Comparison of ENCODE assay signal across 23 cellular contexts in the genomic region with DNA sequence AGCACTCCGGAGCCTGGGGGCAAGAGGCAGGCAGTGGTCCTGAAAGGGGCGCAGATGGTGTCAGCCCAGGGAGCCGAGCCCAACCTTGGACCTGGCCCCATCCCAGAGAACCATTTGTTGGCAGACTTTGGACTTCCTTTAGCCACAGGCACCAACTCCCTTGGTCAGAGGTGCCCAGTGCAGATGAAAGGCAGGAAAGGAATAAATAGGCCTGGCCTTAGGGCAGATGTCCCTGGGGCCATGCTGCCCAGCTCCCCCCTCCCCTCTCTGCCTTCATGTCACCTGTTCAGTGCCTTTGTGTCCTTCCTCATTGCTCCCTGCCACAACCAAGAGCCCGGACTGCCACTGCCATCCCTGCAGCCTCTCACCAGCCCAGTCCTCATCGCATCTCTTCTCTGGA. TPM values are rescaled to one million over a fixed set of nuclear protein-coding genes. Genes with fewer than 3 reads are reported as not detected.
DNase-seq lines count a peak whose midpoint lies in the region; ATAC-seq, FAIRE-seq and TF ChIP-seq lines count a peak whose summit lies in the region.
"Had no signal": no experiment of that assay in that cellular context is flagged by ENCODE, and none has a peak within 500 bp of the region (broad histone marks: within the 10 kb centered on the region; RNA-seq: fewer than 3 reads in every experiment).

No MANE protein-coding gene starts in this region.

- H3K9ac ChIP-seq in HepG2 (ENCODE audit: insufficient read depth, low read depth, low read length): no peak overlapping the region
- H3K9ac ChIP-seq: BLaER1 treated with 17β-estradiol and CSF1 and Interleukin-3, amounts not matched to agents 10 nM and 100 nM had no signal

- BruUV-seq in HepG2 (replicated peaks; lab: Mats Ljungman, UMichigan): no TSS peak

- H3K36me3 ChIP-seq in HepG2 (replicated peaks in 1 of 2; ENCODE audit: control insufficient read depth in 1 of 2, insufficient read depth in 2 of 2, low read length in 2 of 2): no peaks in the 10 kb centered on the region
- peaks cover 0 to 14% of the 10 kb centered on the region in 2 donors for H3K36me3 ChIP-seq in small intestine (ENCODE audit: control insufficient read depth in 2 of 2, insufficient read depth in 2 of 2, low read length in 2 of 2)
- H3K36me3 ChIP-seq: MG63 had no signal

- no peaks in the 10 kb centered on the region for H3K27me3 ChIP-seq in HepG2 (ENCODE audit: control insufficient read depth in 1 of 2, insufficient read depth in 2 of 2, low read length in 2 of 2)
- no peaks in the 10 kb centered on the region for H3K27me3 ChIP-seq in small intestine (ENCODE audit: control insufficient read depth in 2 of 2, insufficient read depth in 2 of 2, low read length in 2 of 2)
- H3K27me3 ChIP-seq: BLaER1 treated with 17β-estradiol and CSF1 and Interleukin-3, amounts not matched to agents 10 nM and 100 nM; MG63 had no signal

- no peak for FAIRE-seq in HepG2 (lab: Jason Lieb, UNC)
- FAIRE-seq in small intestine (lab: Jason Lieb, UNC): no peak
- FAIRE-seq: GM12892, GM18507, H1, HTR-8/SVneo had no signal

- H3K4me1 ChIP-seq in HepG2 (ENCODE audit: insufficient read depth, low read length): peaks cover 34% of the 10 kb centered on the region
- H3K4me1 ChIP-seq in small intestine (ENCODE audit: control insufficient read depth in 2 of 2, insufficient read depth in 1 of 2, low read depth in 1 of 2, low read length in 1 of 2): no peaks in the 10 kb centered on the region

- peak; percentile 65 for ATAC-seq in HepG2
- ATAC-seq in HG02798 (IDR thresholded peaks at IDR 0.05; ENCODE audit: poor library complexity, unreplicated experiment): no peak
- ATAC-seq: SK-N-SH treated with all-trans-retinoic acid at 6 μM for 48 hours had no signal

- H3K4me3 ChIP-seq in HepG2 (replicated peaks in 1 of 3; ENCODE audit: insufficient read depth in 1 of 3, low read depth in 2 of 3, low read length in 3 of 3): no peak overlapping the region
- H3K4me3 ChIP-seq in small intestine (ENCODE audit: low read depth in 1 of 2, low read length in 2 of 2): no peak overlapping the region
- H3K4me3 ChIP-seq: BLaER1 treated with 17β-estradiol and CSF1 and Interleukin-3, amounts not matched to agents 10 nM and 100 nM; MG63 had no signal

- H4K20me1 ChIP-seq in HepG2 (ENCODE audit: insufficient read depth, low read length): no peaks in the 10 kb centered on the region
- H4K20me1 ChIP-seq: BLaER1 treated with 17β-estradiol and CSF1 and Interleukin-3, amounts not matched to agents 10 nM and 100 nM had no signal

- WGBS in HepG2 (ENCODE audit: low lambda C conversion rate): 74% methylated on average over 3 of the region's 5 CpGs
- 76 to 86% (median 79%) methylated on average over 5 of the region's 5 CpGs for WGBS in small intestine, 3 donors

- CTCF ChIA-PET in HepG2 (lab: Yijun Ruan, JAX; ENCODE audit: low intra/inter-chr PET ratio, low total read pairs) (no interaction called here), RWPE1 (lab: Yijun Ruan, JAX) (no interaction called here)

- H3K9me3 ChIP-seq in HepG2 (ENCODE audit: low read length) (no peaks in the 10 kb centered on the region), small intestine (ENCODE audit: control insufficient read depth, low read depth) (no peaks in the 10 kb centered on the region)
- H3K9me3 ChIP-seq: BLaER1 treated with 17β-estradiol and CSF1 and Interleukin-3, amounts not matched to agents 10 nM and 100 nM; MG63 had no signal

- TF ChIP-seq RAD21 in HepG2 (CRISPR knock-in tag; IDR thresholded peaks at IDR 0.05): no peak

- in situ Hi-C loops in HepG2 (cut with HindIII; ENCODE audit: extremely low pct_ligation_motif_present, low pct_unique_long_range_greater_than_20kb): no loop called here

- POLR2A ChIA-PET in HepG2 (lab: Yijun Ruan, JAX): no interaction called here
- POLR2A ChIA-PET in RWPE1 (lab: Yijun Ruan, JAX; ENCODE audit: low non-redundant PET): no interaction called here

- no peak overlapping the region for H2AFZ ChIP-seq in HepG2 (ENCODE audit: low read length)

- TF ChIP-seq EP300 in HepG2 (IDR thresholded peaks at IDR 0.05; ENCODE audit: low read depth in 2 of 2, low read length in 2 of 2) (no peak), HepG2 (CRISPR knock-in tag; IDR thresholded peaks at IDR 0.05; ENCODE audit: borderline replicate concordance) (no peak)

- no peak overlapping the region for H3K4me2 ChIP-seq in HepG2 (ENCODE audit: low read depth, low read length)
- H3K4me2 ChIP-seq: BLaER1 treated with 17β-estradiol and CSF1 and Interleukin-3, amounts not matched to agents 10 nM and 100 nM had no signal

- TF ChIP-seq CTCF in HepG2 (CRISPR knock-in tag; IDR thresholded peaks at IDR 0.05) (no peak), RWPE1 (conservative IDR thresholded peaks at IDR 0.05; ENCODE audit: low read depth) (no peak)

- no peaks in the 10 kb centered on the region for H3K79me2 ChIP-seq in HepG2 (ENCODE audit: insufficient read depth, low read length)

- no peak for TF ChIP-seq POLR2A in HepG2 (IDR thresholded peaks at IDR 0.05; ENCODE audit: insufficient read depth in 1 of 2, low read depth in 2 of 2, low read length in 2 of 2)

- H3K27ac ChIP-seq in HepG2 (ENCODE audit: extremely low read length, insufficient read depth, low read length) (no peak overlapping the region), small intestine (ENCODE audit: low read depth in 1 of 2, low read length in 1 of 2) (no peak overlapping the region), RWPE1 (no peak overlapping the region)
- H3K27ac ChIP-seq: BLaER1 treated with 17β-estradiol and CSF1 and Interleukin-3, amounts not matched to agents 10 nM and 100 nM had no signal

- intact Hi-C loops in HepG2 (cut with micrococcal nuclease; ENCODE audit: unreplicated experiment): no loop called here

- peak; percentile 17 for DNase-seq in NCI-H146 treated with DMSO at 0.1 percent for 48 hours (lab: John Stamatoyannopoulos, UW; ENCODE audit: unreplicated experiment)
- DNase-seq in cerebellar cortex (ENCODE audit: low spot score): peak; percentile 97
- DNase-seq in HepG2 (ENCODE audit: low spot score): peak; percentile 25
- DNase-seq in small intestine: peak; percentile 35
- DNase-seq in activated effector memory CD4-positive, alpha-beta T cell treated with anti-CD3 and anti-CD28 coated beads, Interleukin-2, amount 50 U/mL, for 16 hours: no peak
- DNase-seq in RWPE1 (ENCODE audit: low spot score): no peak
- DNase-seq: CD8-positive, alpha-beta memory T cell; DMS53; EL; Karpas-422; MG63; NCI-H1092; NCI-H1694; NCI-H2081 treated with DMSO at 0.1 percent for 48 hours; NCI-H774; SIG-M5 had no signal

TF ChIP-seq in HepG2, 621 proteins besides CTCF, POLR2A, EP300 and RAD21:
- TF ChIP-seq HNF4A (CRISPR knock-in tag; IDR thresholded peaks at IDR 0.05): peak; percentile 47; the same call in 1 of the 2 replicates
- TF ChIP-seq WIZ (CRISPR knock-in tag; IDR thresholded peaks at IDR 0.05): no peak
- 0 out of 2 replicates have a peak, but pooled peaks have one; percentile 22 for TF ChIP-seq HNRNPL (IDR thresholded peaks at IDR 0.05; ENCODE audit: low read depth, low read length)

RNA-seq across cellular contexts. Expression of gene SEL1L3, which starts 52.8 kb away (rescaled TPM):
- total RNA-seq in HepG2 (2016; rRNA removed; fragmentation: Illumina TruSeq; extraction: Trizol): 0.63 and 1.1 TPM in 2 replicates
- total RNA-seq in HepG2 (2016; cell fraction: cytosol; rRNA removed; fragmentation: Illumina TruSeq; extraction: Trizol; ENCODE audit: low read depth): 0.20 and 1.7 TPM in 2 replicates
- total RNA-seq in HepG2 (2016; cell fraction: insoluble cytoplasmic fraction; rRNA removed; fragmentation: Illumina TruSeq; extraction: Trizol): 0.45 and 0.68 TPM in 2 replicates
- 0.59 and 0.65 TPM in 2 replicates for total RNA-seq in HepG2 (2016; cell fraction: membrane; rRNA removed; fragmentation: Illumina TruSeq; extraction: Trizol)
- 1.2 and 1.5 TPM in 2 replicates for total RNA-seq in HepG2 (2016; cell fraction: nucleus; rRNA removed; fragmentation: Illumina TruSeq; extraction: Trizol)
- 0.28 and 0.37 TPM in 2 replicates for polyA plus RNA-seq in HepG2 (2011; rRNA removed)
- 0.23 and 0.31 TPM in 2 replicates for polyA plus RNA-seq in HepG2 (2011; cell fraction: cytosol; rRNA removed)
- polyA plus RNA-seq in HepG2 (2011; cell fraction: nucleus; rRNA removed): 0.39 and 0.69 TPM in 2 replicates
- 0.23 and 1.2 TPM in 2 replicates for polyA plus RNA-seq in HepG2 (2012)
- polyA plus RNA-seq in HepG2 (2016; cell fraction: cytosol; fragmentation: Illumina TruSeq; extraction: Trizol; ENCODE audit: low read depth): 0.27 TPM in 2 replicates
- polyA plus RNA-seq in HepG2 (2016; cell fraction: insoluble cytoplasmic fraction; fragmentation: Illumina TruSeq; extraction: Trizol; ENCODE audit: low read depth): 0.36 and 0.53 TPM in 2 replicates
- 0.24 and 0.62 TPM in 2 replicates for polyA plus RNA-seq in HepG2 (2016; cell fraction: membrane; fragmentation: Illumina TruSeq; extraction: Trizol; ENCODE audit: low read depth)
- polyA plus RNA-seq in HepG2 (2016; cell fraction: nucleus; fragmentation: Illumina TruSeq; extraction: Trizol; ENCODE audit: insufficient read depth, low read depth): 1.2 TPM in 2 replicates
- polyA minus RNA-seq in HepG2 (2011; rRNA and poly(A)+ RNA removed; ENCODE audit: low replicate concordance): 1.7 and 66.3 TPM in 2 replicates
- polyA minus RNA-seq in HepG2 (2011; cell fraction: cytosol; rRNA and poly(A)+ RNA removed): 0.44 and 1.8 TPM in 2 replicates
- 0.77 and 2.7 TPM in 2 replicates for polyA minus RNA-seq in HepG2 (2011; cell fraction: nucleus; rRNA and poly(A)+ RNA removed)
- polyA plus RNA-seq in small intestine: 10 to 100 TPM; 42.7 to 77.5 (median 51.1) TPM

Comparison
In these comparisons a context has a peak if more than half of its experiments do, and no peak if none do; other contexts are left out.
1. DNase-seq: peak in NCI-H146 treated with DMSO at 0.1 percent for 48 hours (single experiment), cerebellar cortex (single experiment), HepG2 (single experiment) and small intestine (single experiment); none in activated effector memory CD4-positive, alpha-beta T cell treated with anti-CD3 and anti-CD28 coated beads, Interleukin-2, amount 50 U/mL, for 16 hours (single experiment) and RWPE1 (single experiment).
2. RNA of gene SEL1L3, which starts 52.8 kb away (polyA plus RNA-seq): 42.7 to 77.5 TPM in small intestine; 0.23 to 1.2 TPM in HepG2; every median in the first group is over 10 times any median in the second.